18 cellular contexts compared by ENCODE assay signal in genomic region chr17:1196946-1197345, GRCh38. TPM values are rescaled to one million over a fixed set of nuclear protein-coding genes. Genes with fewer than 3 reads are reported as not detected.
DNase-seq lines count a peak whose midpoint lies in the region; ATAC-seq and TF ChIP-seq lines count a peak whose summit lies in the region.
"Had no signal": no experiment of that assay in that cellular context is flagged by ENCODE, and none has a peak within 500 bp of the region (broad histone marks: within the 10 kb centered on the region; RNA-seq: fewer than 3 reads in every experiment).

No MANE protein-coding gene starts in this region.

- H3K36me3 Mint-ChIP-seq in effector memory CD8-positive, alpha-beta T cell (ENCODE audit: insufficient read depth), result peaks cover 21% of the 10 kb centered on the region
- H3K36me3 Mint-ChIP-seq in endothelial cell (ENCODE audit: low read depth, unreplicated experiment), result no peaks in the 10 kb centered on the region

- TF ChIP-seq CTCF in DND-41 (IDR thresholded peaks at IDR 0.05; ENCODE audit: borderline replicate concordance, extremely low read depth, low read length, poor library complexity, severe bottlenecking), result no peak
- TF ChIP-seq CTCF in endothelial cell (IDR thresholded peaks at IDR 0.05; ENCODE audit: unreplicated experiment), result no peak

- peak overlapping the region; percentile 57 for H3K4me2 ChIP-seq in DND-41 (ENCODE audit: insufficient read depth, low read length)
- H3K4me2 ChIP-seq in Karpas-422 (ENCODE audit: low read depth, low read length, poor library complexity, severe bottlenecking), result no peak overlapping the region
- H3K4me2 ChIP-seq: SK-N-SH had no signal

- no peaks in the 10 kb centered on the region for H3K36me3 ChIP-seq in DND-41 (ENCODE audit: insufficient read depth, low read length)
- H3K36me3 ChIP-seq in Karpas-422 (ENCODE audit: insufficient read depth, low read length), result no peaks in the 10 kb centered on the region
- H3K36me3 ChIP-seq: pancreas had no signal

- H4K20me1 ChIP-seq in DND-41 (ENCODE audit: insufficient read depth, low read length) (0 out of 2 replicates have a peak, but pooled peaks cover 3% of the 10 kb centered on the region), Karpas-422 (ENCODE audit: insufficient read depth, low read depth, low read length) (peaks cover 19% of the 10 kb centered on the region; the same call in 1 of the 2 replicates)

- H3K9me3 Mint-ChIP-seq in effector memory CD8-positive, alpha-beta T cell, result no peaks in the 10 kb centered on the region
- no peaks in the 10 kb centered on the region for H3K9me3 Mint-ChIP-seq in endothelial cell (ENCODE audit: unreplicated experiment)
- H3K9me3 Mint-ChIP-seq: activated T-helper 1 cell treated with anti-CD3 and anti-CD28 coated beads, Interleukin-12 subunit alpha, Interleukin-12 subunit beta, Interleukin-2, Interleukin-4 antibody, amounts not matched to agents 30 ng/mL and 10 ng/mL and 1 ng/mL, durations not matched to agents 14 hours and 24 hours and 36 hours had no signal

- DNase-seq in DND-41 (no peak), Karpas-422 (no peak), endothelial cell (ENCODE audit: low spot score) (no peak), NCI-H2227 (lab: John Stamatoyannopoulos, UW; ENCODE audit: unreplicated experiment) (no peak)
- DNase-seq in effector memory CD8-positive, alpha-beta T cell, result no peak
- DNase-seq: activated CD4-positive, alpha-beta T cell treated with anti-CD3 and anti-CD28 coated beads, Interleukin-2, amount 50 U/mL, for 4 hours; glutamatergic neuron; islet precursor cell; NCI-H146; NCI-H345; SK-N-SH had no signal

- peaks cover 42 to 48% of the 10 kb centered on the region in 2 donors for H3K4me1 Mint-ChIP-seq in effector memory CD8-positive, alpha-beta T cell (ENCODE audit: low read depth in 2 of 2)
- H3K4me1 Mint-ChIP-seq in endothelial cell (ENCODE audit: unreplicated experiment), result peaks cover 5% of the 10 kb centered on the region

- ATAC-seq in DND-41 (ENCODE audit: insufficient read depth, low read depth), result no peak
- no peak for ATAC-seq in effector memory CD8-positive, alpha-beta T cell (replicated peaks)
- ATAC-seq in GM19395 (IDR thresholded peaks at IDR 0.05; ENCODE audit: unreplicated experiment), result no peak
- ATAC-seq in HG03460 (IDR thresholded peaks at IDR 0.05; ENCODE audit: unreplicated experiment), result no peak

- H3K27me3 Mint-ChIP-seq in effector memory CD8-positive, alpha-beta T cell, result no peaks in the 10 kb centered on the region
- H3K27me3 Mint-ChIP-seq in endothelial cell (ENCODE audit: unreplicated experiment), result peaks cover 2% of the 10 kb centered on the region

- H3K9me3 ChIP-seq in DND-41 (ENCODE audit: insufficient read depth, low read length, severe bottlenecking), result no peaks in the 10 kb centered on the region
- H3K9me3 ChIP-seq in Karpas-422 (ENCODE audit: low read length), result no peaks in the 10 kb centered on the region
- H3K9me3 ChIP-seq: mucosa of descending colon, pancreas, SK-N-SH had no signal

- H3K9ac ChIP-seq in DND-41 (ENCODE audit: low read depth, low read length) (peak overlapping the region; percentile 9; the same call in 1 of the 2 replicates), Karpas-422 (ENCODE audit: low read length) (no peak overlapping the region)
- H3K9ac ChIP-seq: SK-N-SH had no signal

- H3K9me2 ChIP-seq in Karpas-422 (replicated peaks; ENCODE audit: insufficient read depth, low read length), result no peaks in the 10 kb centered on the region
- H3K9me2 ChIP-seq: SK-N-SH had no signal

- no peaks in the 10 kb centered on the region for H3K79me2 ChIP-seq in DND-41 (ENCODE audit: insufficient read depth, low read length)
- peaks cover 61% of the 10 kb centered on the region for H3K79me2 ChIP-seq in Karpas-422 (ENCODE audit: low read length)

- peak overlapping the region in 1 of 2 experiments; percentile 23; a peak in 1 of 4 replicates for H3K4me3 ChIP-seq in DND-41 (ENCODE audit: low read depth in 1 of 2, low read length in 2 of 2)
- H3K4me3 ChIP-seq in Karpas-422 (ENCODE audit: low read length), result no peak overlapping the region
- H3K4me3 ChIP-seq in skin epidermis, result no peak overlapping the region
- H3K4me3 ChIP-seq: coronary artery, mucosa of descending colon, pancreas had no signal

- H2AFZ ChIP-seq in DND-41 (ENCODE audit: low read depth, low read length), result no peak overlapping the region
- no peak overlapping the region for H2AFZ ChIP-seq in Karpas-422 (ENCODE audit: low read length)

- H3K27ac ChIP-seq in DND-41 (ENCODE audit: low read length) (peak overlapping the region; percentile 76), Karpas-422 (ENCODE audit: low read length) (peak overlapping the region; percentile 90), skin epidermis (peak overlapping the region in 20 of 21 experiments; percentile 25 to 95 (median 79))

- H3K4me3 Mint-ChIP-seq in effector memory CD8-positive, alpha-beta T cell, result peak overlapping the region in 1 of 2 donors; percentile 67
- no peak overlapping the region for H3K4me3 Mint-ChIP-seq in endothelial cell (ENCODE audit: unreplicated experiment)
- H3K4me3 Mint-ChIP-seq: activated T-helper 1 cell treated with anti-CD3 and anti-CD28 coated beads, Interleukin-12 subunit alpha, Interleukin-12 subunit beta, Interleukin-2, Interleukin-4 antibody, amounts not matched to agents 30 ng/mL and 10 ng/mL and 1 ng/mL, durations not matched to agents 14 hours and 24 hours and 36 hours had no signal

- peaks cover 30% of the 10 kb centered on the region for H3K4me1 ChIP-seq in DND-41 (ENCODE audit: insufficient read depth, low read length)
- peaks cover 44% of the 10 kb centered on the region for H3K4me1 ChIP-seq in Karpas-422 (ENCODE audit: low read length)
- H3K4me1 ChIP-seq: pancreas had no signal

- H3K27me3 ChIP-seq in DND-41 (ENCODE audit: insufficient read depth, low read length, poor library complexity) (no peaks in the 10 kb centered on the region), Karpas-422 (ENCODE audit: low read length) (no peaks in the 10 kb centered on the region)
- H3K27me3 ChIP-seq: pancreas had no signal

- H3K27ac Mint-ChIP-seq in effector memory CD8-positive, alpha-beta T cell, result peak overlapping the region; percentile 73 to 84
- H3K27ac Mint-ChIP-seq in endothelial cell (ENCODE audit: unreplicated experiment), result no peak overlapping the region

RNA-seq across cellular contexts. Expression of gene ABR, which starts 17.2 kb away (rescaled TPM):
- total RNA-seq in Karpas-422 (2014; rRNA removed; shearing (Covaris generic); ENCODE audit: low replicate concordance), result 113 and 165 TPM in 2 replicates
- 76.6 TPM for total RNA-seq in endothelial cell (ENCODE audit: unreplicated experiment)
